In the genomic region with DNA sequence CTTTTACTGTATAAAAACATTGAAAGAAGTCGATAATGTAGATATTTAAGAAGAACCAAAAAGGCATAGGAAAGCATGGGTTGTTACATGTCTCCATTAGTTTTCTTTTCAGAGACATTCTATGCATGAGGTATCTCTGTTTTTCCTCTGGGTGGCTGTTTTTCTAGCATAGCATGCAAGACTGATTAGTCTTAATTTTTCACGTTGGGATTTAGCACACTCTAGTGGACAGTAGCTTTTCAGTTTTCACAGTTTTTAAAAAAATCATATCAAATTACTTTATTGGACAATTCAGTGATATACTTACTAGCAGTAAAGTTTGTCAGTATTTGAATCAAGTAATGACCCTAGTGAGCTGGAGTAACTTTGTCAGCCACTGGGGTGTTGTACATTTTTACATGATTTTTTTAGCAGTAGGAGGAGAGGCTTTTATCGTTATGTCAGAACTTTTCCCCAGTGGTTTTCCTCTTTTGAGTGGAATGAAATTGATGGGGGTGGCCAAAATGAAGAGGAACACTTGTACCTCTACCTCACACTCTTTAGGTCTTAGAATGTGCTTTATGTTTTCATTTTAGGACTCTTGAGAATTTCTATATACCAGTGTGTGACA, we compare ENCODE assay signal across 1 cellular context.
A peak's percentile ranks its signal among the peaks of the same experiment; 100 is the strongest.
TF ChIP-seq lines count a peak whose summit lies in the region.

No MANE protein-coding gene starts in this region.

TF ChIP-seq in GM12878, 131 proteins besides CTCF, POLR2A, EP300 and RAD21 (continued from another document):
- TF ChIP-seq, protein P1, sequence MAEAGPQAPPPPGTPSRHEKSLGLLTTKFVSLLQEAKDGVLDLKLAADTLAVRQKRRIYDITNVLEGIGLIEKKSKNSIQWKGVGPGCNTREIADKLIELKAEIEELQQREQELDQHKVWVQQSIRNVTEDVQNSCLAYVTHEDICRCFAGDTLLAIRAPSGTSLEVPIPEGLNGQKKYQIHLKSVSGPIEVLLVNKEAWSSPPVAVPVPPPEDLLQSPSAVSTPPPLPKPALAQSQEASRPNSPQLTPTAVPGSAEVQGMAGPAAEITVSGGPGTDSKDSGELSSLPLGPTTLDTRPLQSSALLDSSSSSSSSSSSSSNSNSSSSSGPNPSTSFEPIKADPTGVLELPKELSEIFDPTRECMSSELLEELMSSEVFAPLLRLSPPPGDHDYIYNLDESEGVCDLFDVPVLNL (IDR thresholded peaks at IDR 0.05; ENCODE audit: low read depth, low read length): no peak
- TF ChIP-seq ZNF217 (IDR thresholded peaks at IDR 0.05) (no peak), ZNF384 (IDR thresholded peaks at IDR 0.05; ENCODE audit: borderline replicate concordance, low read depth, low read length) (peak; percentile 55; the same call in 1 of the 2 replicates)
